Comparison of ENCODE assay signal across 1 cellular context in genomic region chr4:74531952-74532794, GRCh38.
TF ChIP-seq lines count a peak whose summit lies in the region.

No MANE protein-coding gene starts in this region.

TF ChIP-seq in GM23338, 12 proteins besides CTCF, POLR2A, EP300 and RAD21 (continued from another document):
- TF ChIP-seq, protein P1, sequence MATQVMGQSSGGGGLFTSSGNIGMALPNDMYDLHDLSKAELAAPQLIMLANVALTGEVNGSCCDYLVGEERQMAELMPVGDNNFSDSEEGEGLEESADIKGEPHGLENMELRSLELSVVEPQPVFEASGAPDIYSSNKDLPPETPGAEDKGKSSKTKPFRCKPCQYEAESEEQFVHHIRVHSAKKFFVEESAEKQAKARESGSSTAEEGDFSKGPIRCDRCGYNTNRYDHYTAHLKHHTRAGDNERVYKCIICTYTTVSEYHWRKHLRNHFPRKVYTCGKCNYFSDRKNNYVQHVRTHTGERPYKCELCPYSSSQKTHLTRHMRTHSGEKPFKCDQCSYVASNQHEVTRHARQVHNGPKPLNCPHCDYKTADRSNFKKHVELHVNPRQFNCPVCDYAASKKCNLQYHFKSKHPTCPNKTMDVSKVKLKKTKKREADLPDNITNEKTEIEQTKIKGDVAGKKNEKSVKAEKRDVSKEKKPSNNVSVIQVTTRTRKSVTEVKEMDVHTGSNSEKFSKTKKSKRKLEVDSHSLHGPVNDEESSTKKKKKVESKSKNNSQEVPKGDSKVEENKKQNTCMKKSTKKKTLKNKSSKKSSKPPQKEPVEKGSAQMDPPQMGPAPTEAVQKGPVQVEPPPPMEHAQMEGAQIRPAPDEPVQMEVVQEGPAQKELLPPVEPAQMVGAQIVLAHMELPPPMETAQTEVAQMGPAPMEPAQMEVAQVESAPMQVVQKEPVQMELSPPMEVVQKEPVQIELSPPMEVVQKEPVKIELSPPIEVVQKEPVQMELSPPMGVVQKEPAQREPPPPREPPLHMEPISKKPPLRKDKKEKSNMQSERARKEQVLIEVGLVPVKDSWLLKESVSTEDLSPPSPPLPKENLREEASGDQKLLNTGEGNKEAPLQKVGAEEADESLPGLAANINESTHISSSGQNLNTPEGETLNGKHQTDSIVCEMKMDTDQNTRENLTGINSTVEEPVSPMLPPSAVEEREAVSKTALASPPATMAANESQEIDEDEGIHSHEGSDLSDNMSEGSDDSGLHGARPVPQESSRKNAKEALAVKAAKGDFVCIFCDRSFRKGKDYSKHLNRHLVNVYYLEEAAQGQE (IDR thresholded peaks at IDR 0.05; ENCODE audit: unreplicated experiment) = no peak
- TF ChIP-seq ZNF114 (CRISPR knock-in tag; IDR thresholded peaks at IDR 0.05) (no peak), ETS1 (IDR thresholded peaks at IDR 0.05) (no peak), POLR2AphosphoS5 (IDR thresholded peaks at IDR 0.05; ENCODE audit: low read depth) (no peak)
